23 cellular contexts compared by ENCODE assay signal in genomic region chr5:1640276-1640898, GRCh38.
DNase-seq lines count a peak whose midpoint lies in the region; ATAC-seq and TF ChIP-seq lines count a peak whose summit lies in the region.
"Had no signal": no experiment of that assay in that cellular context is flagged by ENCODE, and none has a peak within 500 bp of the region (broad histone marks: within the 10 kb centered on the region; RNA-seq: fewer than 3 reads in every experiment).

No MANE protein-coding gene starts in this region.

- H3K4me3 Mint-ChIP-seq in activated T-cell treated with anti-CD3 and anti-CD28 coated beads, Interleukin-2, amount 50 U/mL, for 24 hours, result no peak overlapping the region
- no peak overlapping the region for H3K4me3 Mint-ChIP-seq in activated T-cell treated with anti-CD3 and anti-CD28 coated beads, Interleukin-2, amount 50 U/mL, for 72 hours
- H3K4me3 Mint-ChIP-seq: CD14-positive monocyte, HFFc6 had no signal

- H3K27me3 Mint-ChIP-seq in activated T-cell treated with anti-CD3 and anti-CD28 coated beads, Interleukin-2, amount 50 U/mL, for 24 hours, result peaks cover 33% of the 10 kb centered on the region
- peaks cover 21% of the 10 kb centered on the region for H3K27me3 Mint-ChIP-seq in activated T-cell treated with anti-CD3 and anti-CD28 coated beads, Interleukin-2, amount 50 U/mL, for 72 hours (ENCODE audit: low read depth)

- TF ChIP-seq CTCF in Peyer's patch (IDR thresholded peaks at IDR 0.05) (no peak), lower lobe of right lung (IDR thresholded peaks at IDR 0.05) (no peak), tibial artery (IDR thresholded peaks at IDR 0.05) (no peak), OCI-LY7 (conservative IDR thresholded peaks at IDR 0.05; ENCODE audit: low read length) (no peak)

- TF ChIP-seq POLR2A in Peyer's patch (IDR thresholded peaks at IDR 0.05), result no peak

- no peaks in the 10 kb centered on the region for H3K36me3 ChIP-seq in Peyer's patch
- H3K36me3 ChIP-seq in lower lobe of right lung, result no peaks in the 10 kb centered on the region
- no peaks in the 10 kb centered on the region for H3K36me3 ChIP-seq in tibial artery
- no peaks in the 10 kb centered on the region for H3K36me3 ChIP-seq in OCI-LY7 (ENCODE audit: insufficient read depth, low read length)

- H3K9me2 ChIP-seq in OCI-LY7 (ENCODE audit: insufficient read depth, low read length), result no peaks in the 10 kb centered on the region

- no peaks in the 10 kb centered on the region for H3K9me3 Mint-ChIP-seq in activated T-cell treated with anti-CD3 and anti-CD28 coated beads, Interleukin-2, amount 50 U/mL, for 24 hours
- no peaks in the 10 kb centered on the region for H3K9me3 Mint-ChIP-seq in activated T-cell treated with anti-CD3 and anti-CD28 coated beads, Interleukin-2, amount 50 U/mL, for 72 hours
- H3K9me3 Mint-ChIP-seq: H9, HFFc6, IgD-negative memory B cell had no signal

- BruUV-seq in OCI-LY7 (replicated peaks; lab: Mats Ljungman, UMichigan), result no TSS peak

- no peaks in the 10 kb centered on the region for H3K36me3 Mint-ChIP-seq in activated T-cell treated with anti-CD3 and anti-CD28 coated beads, Interleukin-2, amount 50 U/mL, for 24 hours (ENCODE audit: low read depth)
- H3K36me3 Mint-ChIP-seq in activated T-cell treated with anti-CD3 and anti-CD28 coated beads, Interleukin-2, amount 50 U/mL, for 72 hours (ENCODE audit: insufficient read depth in 2 of 2), result no peaks in the 10 kb centered on the region
- H3K36me3 Mint-ChIP-seq: CD14-positive monocyte had no signal

- CTCF ChIA-PET in OCI-LY7 (lab: Charles Lee; ENCODE audit: unreplicated experiment), result interaction anchor here (0.6 kb wide), 1 partner anchor 507 kb away, joined by 3 read pairs; no protein-coding TSS in a partner anchor

- H3K27me3 ChIP-seq in Peyer's patch, result peaks cover 0 to 13% of the 10 kb centered on the region in 2 donors
- peaks cover 29% of the 10 kb centered on the region for H3K27me3 ChIP-seq in lower lobe of right lung (ENCODE audit: low read depth)
- H3K27me3 ChIP-seq in tibial artery, result peaks cover 0 to 22% of the 10 kb centered on the region in 2 donors

- no peak overlapping the region for H3K27ac Mint-ChIP-seq in activated T-cell treated with anti-CD3 and anti-CD28 coated beads, Interleukin-2, amount 50 U/mL, for 24 hours
- no peak overlapping the region for H3K27ac Mint-ChIP-seq in activated T-cell treated with anti-CD3 and anti-CD28 coated beads, Interleukin-2, amount 50 U/mL, for 72 hours
- H3K27ac Mint-ChIP-seq: HFFc6 had no signal

- no peaks in the 10 kb centered on the region for H4K20me1 ChIP-seq in OCI-LY7 (ENCODE audit: insufficient read depth, low read length)

- H3K4me1 ChIP-seq in Peyer's patch, result peaks cover 0 to 5% (median 0%) of the 10 kb centered on the region in 4 donors
- peaks cover 10% of the 10 kb centered on the region for H3K4me1 ChIP-seq in lower lobe of right lung
- peaks cover 0 to 12% (median 5%) of the 10 kb centered on the region in 4 donors for H3K4me1 ChIP-seq in tibial artery
- H3K4me1 ChIP-seq in OCI-LY7 (ENCODE audit: insufficient read depth, low read length, poor library complexity, severe bottlenecking), result peaks cover 8% of the 10 kb centered on the region

- H3K4me3 ChIP-seq in Peyer's patch (no peak overlapping the region), lower lobe of right lung (no peak overlapping the region), tibial artery (no peak overlapping the region), OCI-LY7 (ENCODE audit: low read depth, low read length, poor library complexity, severe bottlenecking) (no peak overlapping the region)

- H3K27ac ChIP-seq in Peyer's patch (no peak overlapping the region), lower lobe of right lung (no peak overlapping the region), tibial artery (no peak overlapping the region), OCI-LY7 (ENCODE audit: low read depth, low read length, poor library complexity, severe bottlenecking) (no peak overlapping the region)

- POLR2A ChIA-PET in OCI-LY7 (lab: Charles Lee), result no interaction called here

- peak; percentile 20 for DNase-seq in activated T-cell treated with anti-CD3 and anti-CD28 coated beads, Interleukin-2, amount 50 U/mL, for 24 hours
- no peak for DNase-seq in activated T-cell treated with anti-CD3 and anti-CD28 coated beads, Interleukin-2, amount 50 U/mL, for 72 hours
- peak in 2 of 3 donors; percentile 40 to 43 for DNase-seq in Peyer's patch
- DNase-seq in lower lobe of right lung, result peak; percentile 35
- peak; percentile 12 to 59 for DNase-seq in tibial artery
- DNase-seq in AG08396 (ENCODE audit: low spot score), result no peak
- no peak for DNase-seq in OCI-LY7 (ENCODE audit: low spot score)
- DNase-seq: AML-193, DMS79, H9, HFFc6, Karpas-422, MV-4-11, NCI-H1105 treated with DMSO at 0.1 percent for 48 hours, NCI-H1694, NCI-H2081, NCI-H2171, NCI-H345, NCI-H524, NCI-H82, Right ventricle myocardium superior had no signal

- intact Hi-C loops in lower lobe of right lung (cut with DNase I) (no loop called here), tibial artery (cut with DNase I; ENCODE audit: low total_unique reads) (loop anchor here (5.0 kb wide), 1 partner anchor 158 kb away; no protein-coding TSS in a partner anchor), OCI-LY7 (cut with micrococcal nuclease; ENCODE audit: unreplicated experiment) (loop anchor here (5.0 kb wide), 1 partner anchor 118 kb away; the partner anchor contains the start of gene LPCAT1)

- peaks cover 23% of the 10 kb centered on the region for H3K4me1 Mint-ChIP-seq in activated T-cell treated with anti-CD3 and anti-CD28 coated beads, Interleukin-2, amount 50 U/mL, for 24 hours (ENCODE audit: low read depth)
- peaks cover 20% of the 10 kb centered on the region for H3K4me1 Mint-ChIP-seq in activated T-cell treated with anti-CD3 and anti-CD28 coated beads, Interleukin-2, amount 50 U/mL, for 72 hours (ENCODE audit: low read depth)

- no peak overlapping the region for H3K4me2 ChIP-seq in OCI-LY7 (ENCODE audit: low read length)

- H2AFZ ChIP-seq in OCI-LY7 (ENCODE audit: low read length), result no peak overlapping the region

- H3K79me2 ChIP-seq in OCI-LY7 (ENCODE audit: insufficient read depth, low read depth, low read length), result no peaks in the 10 kb centered on the region

- ATAC-seq in activated T-cell treated with anti-CD3 and anti-CD28 coated beads, Interleukin-2, amount 50 U/mL, for 72 hours (replicated peaks in 1 of 2), result no peak
- ATAC-seq in lower lobe of right lung, result no peak

- H3K9me3 ChIP-seq in Peyer's patch (no peaks in the 10 kb centered on the region), lower lobe of right lung (no peaks in the 10 kb centered on the region), tibial artery (no peaks in the 10 kb centered on the region), OCI-LY7 (ENCODE audit: low read length) (no peaks in the 10 kb centered on the region)

Comparison
In these comparisons a context has a peak if more than half of its experiments do, and no peak if none do; other contexts are left out.
1. DNase-seq: peak in activated T-cell treated with anti-CD3 and anti-CD28 coated beads, Interleukin-2, amount 50 U/mL, for 24 hours (single experiment), Peyer's patch (2 of 3), lower lobe of right lung (single experiment) and tibial artery (2 of 2); none in activated T-cell treated with anti-CD3 and anti-CD28 coated beads, Interleukin-2, amount 50 U/mL, for 72 hours (0 of 2), AG08396 (single experiment) and OCI-LY7 (single experiment).